ENCODE assay signal across 13 cellular contexts in genomic region chr14:51304428-51304827, GRCh38.
DNase-seq lines count a peak whose midpoint lies in the region; ATAC-seq and TF ChIP-seq lines count a peak whose summit lies in the region.
"Had no signal": no experiment of that assay in that cellular context is flagged by ENCODE, and none has a peak within 500 bp of the region (broad histone marks: within the 10 kb centered on the region; RNA-seq: fewer than 3 reads in every experiment).

No MANE protein-coding gene starts in this region.

- 22% methylated on average over 5 of the region's 5 CpGs for WGBS in smooth muscle cell (ENCODE audit: low lambda C conversion rate)

- no peaks in the 10 kb centered on the region for H3K4me1 Mint-ChIP-seq in T-helper 2 cell treated with Interferon-gamma antibody and Interleukin-4, amounts not matched to agents 5 μg/mL and 100 μg/mL, for 36 hours (ENCODE audit: low read depth)

- peak overlapping the region; percentile 87 for H3K27ac ChIP-seq in RWPE2 (ENCODE audit: poor library complexity, severe bottlenecking)
- H3K27ac ChIP-seq in smooth muscle cell (ENCODE audit: low read depth), result peak overlapping the region; percentile 96

- no peak overlapping the region for H3K4me3 Mint-ChIP-seq in T-helper 2 cell treated with Interferon-gamma antibody and Interleukin-4, amounts not matched to agents 5 μg/mL and 100 μg/mL, for 36 hours
- H3K4me3 Mint-ChIP-seq: activated T-helper 1 cell treated with anti-CD3 and anti-CD28 coated beads, Interleukin-12 subunit alpha, Interleukin-12 subunit beta, Interleukin-2, Interleukin-4 antibody, amounts not matched to agents 30 ng/mL and 10 ng/mL and 1 ng/mL, durations not matched to agents 14 hours and 24 hours and 36 hours had no signal

- H3K79me2 ChIP-seq in smooth muscle cell (ENCODE audit: low read depth), result no peaks in the 10 kb centered on the region

- H2AFZ ChIP-seq in smooth muscle cell (ENCODE audit: low read depth), result no peak overlapping the region

- no peak overlapping the region for H3K27ac Mint-ChIP-seq in T-helper 2 cell treated with Interferon-gamma antibody and Interleukin-4, amounts not matched to agents 5 μg/mL and 100 μg/mL, for 36 hours
- H3K27ac Mint-ChIP-seq: activated T-helper 1 cell treated with anti-CD3 and anti-CD28 coated beads, Interleukin-12 subunit alpha, Interleukin-12 subunit beta, Interleukin-2, Interleukin-4 antibody, amounts not matched to agents 30 ng/mL and 10 ng/mL and 1 ng/mL, durations not matched to agents 14 hours and 24 hours and 36 hours had no signal

- peak overlapping the region; percentile 80 for H3K4me2 ChIP-seq in smooth muscle cell

- no peaks in the 10 kb centered on the region for H3K27me3 ChIP-seq in RWPE2 (ENCODE audit: insufficient read depth, poor library complexity, severe bottlenecking)
- no peaks in the 10 kb centered on the region for H3K27me3 ChIP-seq in smooth muscle cell (ENCODE audit: low read depth)

- no peaks in the 10 kb centered on the region for H3K36me3 Mint-ChIP-seq in T-helper 2 cell treated with Interferon-gamma antibody and Interleukin-4, amounts not matched to agents 5 μg/mL and 100 μg/mL, for 36 hours (ENCODE audit: low read depth)

- ATAC-seq in RWPE2 (ENCODE audit: low read depth), result peak; percentile 15; the same call in 2 of the 3 replicates
- ATAC-seq in GM18868 (IDR thresholded peaks at IDR 0.05; ENCODE audit: unreplicated experiment), result no peak

- H3K9me3 ChIP-seq in RWPE2 (ENCODE audit: severe bottlenecking) (no peaks in the 10 kb centered on the region), smooth muscle cell (replicated peaks; ENCODE audit: low read depth) (no peaks in the 10 kb centered on the region)

- H3K4me1 ChIP-seq in RWPE2 (ENCODE audit: insufficient read depth, poor library complexity, severe bottlenecking) (peaks cover 21% of the 10 kb centered on the region), smooth muscle cell (ENCODE audit: low read depth) (peaks cover 14% of the 10 kb centered on the region)

- H3K9ac ChIP-seq in smooth muscle cell (ENCODE audit: low read depth), result peak overlapping the region; percentile 76

- peak; percentile 27 for DNase-seq in T-helper 2 cell treated with Interferon-gamma antibody and Interleukin-4, amounts not matched to agents 5 μg/mL and 100 μg/mL, for 36 hours (ENCODE audit: low spot score)
- DNase-seq in T-helper 2 cell (no peak), RWPE2 (ENCODE audit: low spot score) (no peak), epithelial cell of proximal tubule (ENCODE audit: low read depth) (peak; percentile 58), smooth muscle cell (lab: John Stamatoyannopoulos, UW; ENCODE audit: unreplicated experiment) (no peak), NCI-H774 (lab: John Stamatoyannopoulos, UW) (no peak), DMS53 (lab: John Stamatoyannopoulos, UW) (no peak)
- DNase-seq: 8988T, Karpas-422, NCI-H524, occipital lobe had no signal

- no peaks in the 10 kb centered on the region for H3K36me3 ChIP-seq in RWPE2 (ENCODE audit: low read depth)
- no peaks in the 10 kb centered on the region for H3K36me3 ChIP-seq in smooth muscle cell (ENCODE audit: low read depth)

- TF ChIP-seq CTCF in RWPE2 (IDR thresholded peaks at IDR 0.05; ENCODE audit: poor library complexity, severe bottlenecking), result no peak
- no peak for TF ChIP-seq CTCF in epithelial cell of proximal tubule (conservative IDR thresholded peaks at IDR 0.05; ENCODE audit: low read depth, low read length)
- TF ChIP-seq CTCF in smooth muscle cell (IDR thresholded peaks at IDR 0.05; ENCODE audit: borderline replicate concordance, insufficient read depth, poor library complexity, severe bottlenecking), result no peak

- H3K27me3 Mint-ChIP-seq in T-helper 2 cell treated with Interferon-gamma antibody and Interleukin-4, amounts not matched to agents 5 μg/mL and 100 μg/mL, for 36 hours (ENCODE audit: low read depth), result peaks cover 3% of the 10 kb centered on the region

- peaks cover 21% of the 10 kb centered on the region for H3F3A ChIP-seq in smooth muscle cell (ENCODE audit: low read depth)

- no peaks in the 10 kb centered on the region for H4K20me1 ChIP-seq in smooth muscle cell (ENCODE audit: low read depth)

- no peaks in the 10 kb centered on the region for H3K9me3 Mint-ChIP-seq in T-helper 2 cell treated with Interferon-gamma antibody and Interleukin-4, amounts not matched to agents 5 μg/mL and 100 μg/mL, for 36 hours
- H3K9me3 Mint-ChIP-seq: activated T-helper 1 cell treated with anti-CD3 and anti-CD28 coated beads, Interleukin-12 subunit alpha, Interleukin-12 subunit beta, Interleukin-2, Interleukin-4 antibody, amounts not matched to agents 30 ng/mL and 10 ng/mL and 1 ng/mL, durations not matched to agents 14 hours and 24 hours and 36 hours had no signal

- H3K4me3 ChIP-seq in RWPE2 (ENCODE audit: severe bottlenecking) (no peak overlapping the region), epithelial cell of proximal tubule (ENCODE audit: low read depth, low read length) (no peak overlapping the region), smooth muscle cell (no peak overlapping the region)

Comparison
In these comparisons a context has a peak if more than half of its experiments do, and no peak if none do; other contexts are left out.
1. DNase-seq: peak in T-helper 2 cell treated with Interferon-gamma antibody and Interleukin-4, amounts not matched to agents 5 μg/mL and 100 μg/mL, for 36 hours (single experiment) and epithelial cell of proximal tubule (single experiment); none in T-helper 2 cell (0 of 5), RWPE2 (single experiment), smooth muscle cell (single experiment), NCI-H774 (single experiment) and DMS53 (single experiment).